Comparison of ENCODE assay signal across 6 cellular contexts in genomic region chr1:204812842-204813241, GRCh38. TPM values are rescaled to one million over a fixed set of nuclear protein-coding genes. Genes with fewer than 3 reads are reported as not detected.
"Had no signal": no experiment of that assay in that cellular context is flagged by ENCODE, and none has a peak within 500 bp of the region (broad histone marks: within the 10 kb centered on the region; RNA-seq: fewer than 3 reads in every experiment).

No MANE protein-coding gene starts in this region.

- H3K27ac ChIP-seq: HL-60 had no signal

- DNase-seq: H9, HCEC 1CT, HFFc6 had no signal

- H3K4me2 ChIP-seq: GM23338 had no signal

- ATAC-seq: GM23338, HepG2 had no signal

- H2AFZ ChIP-seq: GM23338 had no signal

- H3K4me3 ChIP-seq: GM23338 had no signal

RNA-seq across cellular contexts. Expression of gene NFASC, which starts 57.8 kb away (rescaled TPM):
- total RNA-seq: HepG2 had no signal
- polyA plus RNA-seq: HepG2 had no signal
